19 cellular contexts compared by ENCODE assay signal in the genomic region with DNA sequence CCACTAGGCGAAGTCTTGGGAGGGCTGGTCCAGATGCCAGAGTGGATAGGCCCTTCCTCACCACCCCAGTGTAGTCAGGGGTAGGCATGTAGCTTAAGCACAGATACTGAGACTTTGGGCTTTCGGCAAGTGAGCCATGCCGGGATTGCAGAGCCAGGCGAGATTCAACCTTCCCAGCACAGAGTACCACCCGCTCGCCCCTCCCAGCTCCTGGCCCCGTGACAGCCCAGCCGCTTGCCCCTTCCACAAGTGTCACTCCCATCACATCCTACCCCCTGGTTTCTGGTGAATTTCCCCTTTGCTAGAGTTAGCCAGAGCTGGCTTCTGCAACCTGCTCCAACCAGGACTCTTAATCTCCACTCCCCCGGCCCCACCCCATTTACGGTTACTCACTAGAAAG. TPM values are rescaled to one million over a fixed set of nuclear protein-coding genes. Genes with fewer than 3 reads are reported as not detected.
DNase-seq lines count a peak whose midpoint lies in the region; FAIRE-seq and TF ChIP-seq lines count a peak whose summit lies in the region.
"Had no signal": no experiment of that assay in that cellular context is flagged by ENCODE, and none has a peak within 500 bp of the region (broad histone marks: within the 10 kb centered on the region; RNA-seq: fewer than 3 reads in every experiment).

No MANE protein-coding gene starts in this region.

- no peak overlapping the region for H2BK120ac ChIP-seq in H9 (ENCODE audit: low read depth, low read length, poor library complexity, severe bottlenecking)
- no peak overlapping the region for H2BK120ac ChIP-seq in neuronal stem cell (ENCODE audit: low read depth, low read length)

- H2BK5ac ChIP-seq in H9 (ENCODE audit: insufficient read length, low read length) (no peak overlapping the region), neuronal stem cell (ENCODE audit: low read length) (no peak overlapping the region)

- H3K4me2 ChIP-seq in H9 (ENCODE audit: insufficient read depth, insufficient read length, low read length) (no peak overlapping the region), neuronal stem cell (ENCODE audit: insufficient read depth, low read length, poor library complexity, severe bottlenecking) (no peak overlapping the region)
- H3K4me2 ChIP-seq: GM23338 had no signal

- H3K36me3 Mint-ChIP-seq in H9 (ENCODE audit: insufficient read depth in 1 of 3, low read depth in 3 of 3) = no peaks in the 10 kb centered on the region; a peak in 1 of 7 replicates
- H3K36me3 Mint-ChIP-seq: CD8-positive, alpha-beta T cell had no signal

- H3K23me2 ChIP-seq in H9 (ENCODE audit: insufficient read length, low read depth, low read length, poor library complexity, severe bottlenecking) = no peaks in the 10 kb centered on the region

- no peak overlapping the region for H3K27ac ChIP-seq in H9 (ENCODE audit: insufficient read length, low read depth, low read length)
- no peak overlapping the region for H3K27ac ChIP-seq in coronary artery
- no peak overlapping the region for H3K27ac ChIP-seq in neuronal stem cell (replicated peaks; ENCODE audit: low read length)
- H3K27ac ChIP-seq: HL-60 had no signal

- H3K9me3 ChIP-seq in H9 (ENCODE audit: control insufficient read depth, low read depth, low read length) (no peaks in the 10 kb centered on the region), neuronal stem cell (replicated peaks in 1 of 2; ENCODE audit: control insufficient read depth in 2 of 2, insufficient read depth in 1 of 2, low read depth in 1 of 2, low read length in 2 of 2) (no peaks in the 10 kb centered on the region)
- H3K9me3 ChIP-seq: BE2C, HAP-1 had no signal

- no peak overlapping the region for H2AFZ ChIP-seq in H9 (ENCODE audit: low read length)
- H2AFZ ChIP-seq in neuronal stem cell (ENCODE audit: low read length) = no peak overlapping the region
- H2AFZ ChIP-seq: GM23338 had no signal

- no peak overlapping the region for H2BK20ac ChIP-seq in H9 (ENCODE audit: low read depth, low read length, poor library complexity, severe bottlenecking)

- H3K4ac ChIP-seq in H9 (ENCODE audit: low read depth, low read length) (no peak overlapping the region), neuronal stem cell (ENCODE audit: low read length) (no peak overlapping the region)

- no peak overlapping the region for H3K56ac ChIP-seq in H9 (ENCODE audit: insufficient read length, low read depth, low read length)

- H3K27me3 ChIP-seq in H9 (ENCODE audit: insufficient read depth, low read length) (no peaks in the 10 kb centered on the region), neuronal stem cell (ENCODE audit: control insufficient read depth in 3 of 3, insufficient read depth in 3 of 3, low read depth in 1 of 3, low read length in 3 of 3) (no peaks in the 10 kb centered on the region)
- H3K27me3 ChIP-seq: BE2C had no signal

- no peak overlapping the region for H3K14ac ChIP-seq in H9 (ENCODE audit: insufficient read depth, low read length)
- H3K14ac ChIP-seq in neuronal stem cell (ENCODE audit: low read length) = no peak overlapping the region

- H3K4me3 Mint-ChIP-seq in H9 = no peak overlapping the region
- H3K4me3 Mint-ChIP-seq: CD8-positive, alpha-beta T cell; GM23338 had no signal

- H3K18ac ChIP-seq in H9 (ENCODE audit: insufficient read length, low read depth, low read length) = no peak overlapping the region
- no peak overlapping the region for H3K18ac ChIP-seq in neuronal stem cell (ENCODE audit: low read length)

- H4K5ac ChIP-seq in H9 (ENCODE audit: insufficient read length, low read depth, low read length) = no peak overlapping the region

- H3K27me3 Mint-ChIP-seq in H9 (ENCODE audit: low read depth) = peaks cover 2% of the 10 kb centered on the region; the same call in 1 of the 2 replicates

- H2BK15ac ChIP-seq in H9 (ENCODE audit: low read depth, low read length) = no peak overlapping the region
- no peak overlapping the region for H2BK15ac ChIP-seq in neuronal stem cell (ENCODE audit: low read length)

- peaks cover 16 to 17% of the 10 kb centered on the region in 2 experiments for H3K4me1 Mint-ChIP-seq in H9

- H3K36me3 ChIP-seq in neuronal stem cell (replicated peaks in 1 of 2; ENCODE audit: control insufficient read depth in 2 of 2, insufficient read depth in 2 of 2, low read length in 2 of 2) = no peaks in the 10 kb centered on the region
- H3K36me3 ChIP-seq: BE2C, HAP-1 had no signal

- H2AK5ac ChIP-seq in H9 (ENCODE audit: insufficient read length, low read length) = no peak overlapping the region
- H2AK5ac ChIP-seq in neuronal stem cell (ENCODE audit: low read depth, low read length) = peak overlapping the region; percentile 40

- no peaks in the 10 kb centered on the region for H4K20me1 ChIP-seq in H9 (ENCODE audit: control insufficient read depth, insufficient read depth, insufficient read length)

- no peak for FAIRE-seq in RCC 7860 (lab: Jason Lieb, UNC)
- FAIRE-seq: A204.1, HTR-8/SVneo, K562 had no signal

- H4K91ac ChIP-seq in H9 (ENCODE audit: insufficient read length, low read depth, low read length) = no peak overlapping the region
- no peak overlapping the region for H4K91ac ChIP-seq in neuronal stem cell (ENCODE audit: low read depth, low read length, poor library complexity)

- no CpG with 5 or more reads among the region's 10 CpGs for WGBS in H9 (ENCODE audit: extremely low coverage, insufficient read length, low lambda C conversion rate)
- no CpG with 5 or more reads among the region's 10 CpGs for WGBS in neuronal stem cell (ENCODE audit: extremely low coverage in 2 of 2, insufficient read length in 2 of 2, insufficient replicate concordance in 1 of 2), 2 donors

- H3K79me1 ChIP-seq in H9 (ENCODE audit: insufficient read depth, low read depth, low read length, poor library complexity, severe bottlenecking) (no peaks in the 10 kb centered on the region), neuronal stem cell (ENCODE audit: low read depth, low read length) (no peaks in the 10 kb centered on the region)

- no peak for DNase-seq in H9
- peak; percentile 61 for DNase-seq in coronary artery (ENCODE audit: low spot score)
- DNase-seq in neuronal stem cell (ENCODE audit: low spot score) = no peak
- DNase-seq in KG1 (lab: John Stamatoyannopoulos, UW) = no peak
- DNase-seq in NCI-H128 (lab: John Stamatoyannopoulos, UW; ENCODE audit: unreplicated experiment) = no peak
- DNase-seq in RCC 7860 (ENCODE audit: low spot score) = no peak
- DNase-seq: ACHN; BE2C; Calu3; CD8-positive, alpha-beta T cell; DMS79 treated with DMSO at 0.1 percent for 48 hours; GF-D8; IMR-90 had no signal

- no peak overlapping the region for H3T11ph ChIP-seq in H9 (ENCODE audit: low read length)

- TF ChIP-seq CTCF in H9 (conservative IDR thresholded peaks at IDR 0.05) = no peak
- no peak for TF ChIP-seq CTCF in coronary artery (IDR thresholded peaks at IDR 0.05)

- H3K23ac ChIP-seq in H9 (ENCODE audit: insufficient read length, low read depth, low read length) (no peak overlapping the region), neuronal stem cell (ENCODE audit: low read depth, low read length, poor library complexity) (no peak overlapping the region)

- peaks cover 3% of the 10 kb centered on the region; the same call in 1 of the 2 replicates for H3K4me1 ChIP-seq in H9 (ENCODE audit: insufficient read depth, low read length)
- H3K4me1 ChIP-seq in neuronal stem cell (ENCODE audit: control insufficient read depth in 2 of 2, insufficient read depth in 1 of 2, low read depth in 1 of 2, low read length in 2 of 2) = no peaks in the 10 kb centered on the region
- H3K4me1 ChIP-seq: HAP-1 had no signal

- no peaks in the 10 kb centered on the region for H3K79me2 ChIP-seq in H9 (ENCODE audit: insufficient read depth, low read length)

- H3K9ac ChIP-seq in H9 (ENCODE audit: extremely low read depth, insufficient read length, low read length) (no peak overlapping the region), neuronal stem cell (ENCODE audit: low read depth, low read length, poor library complexity) (no peak overlapping the region)

- H3K4me3 ChIP-seq in coronary artery = no peak overlapping the region
- H3K4me3 ChIP-seq in neuronal stem cell (ENCODE audit: low read length in 2 of 2) = no peak overlapping the region
- H3K4me3 ChIP-seq: GM23338, HAP-1, K562 had no signal

- H3K27ac Mint-ChIP-seq in H9 = peak overlapping the region in 2 of 3 experiments; percentile 55 to 61; a peak in 2 of 7 replicates
- H3K27ac Mint-ChIP-seq: CD8-positive, alpha-beta T cell; GM23338 had no signal

- H3K9me3 Mint-ChIP-seq in H9 = peaks cover 0 to 3% of the 10 kb centered on the region in 2 experiments; a peak in 1 of 5 replicates
- H3K9me3 Mint-ChIP-seq: CD8-positive, alpha-beta T cell had no signal

- H2BK12ac ChIP-seq in H9 (ENCODE audit: insufficient read length, low read depth, low read length) = no peak overlapping the region
- no peak overlapping the region for H2BK12ac ChIP-seq in neuronal stem cell (ENCODE audit: low read length)

- H4K8ac ChIP-seq in H9 (replicated peaks; ENCODE audit: insufficient read length, low read depth, low read length) (no peak overlapping the region), neuronal stem cell (ENCODE audit: low read depth, low read length) (no peak overlapping the region)

RNA-seq across cellular contexts. Expression of a gene that starts 56.9 kb away (rescaled TPM):
- 6.9 and 7.4 TPM in 2 replicates for total RNA-seq in H9 (2021)
- 4.5 TPM for polyA plus RNA-seq in neuronal stem cell (2013, experiment 1 of 2)
- 4.7 TPM for polyA plus RNA-seq in neuronal stem cell (2013, experiment 2 of 2)
- total RNA-seq: CD8-positive, alpha-beta T cell had no signal
